ENCODE assay signal across 14 cellular contexts in the genomic region with DNA sequence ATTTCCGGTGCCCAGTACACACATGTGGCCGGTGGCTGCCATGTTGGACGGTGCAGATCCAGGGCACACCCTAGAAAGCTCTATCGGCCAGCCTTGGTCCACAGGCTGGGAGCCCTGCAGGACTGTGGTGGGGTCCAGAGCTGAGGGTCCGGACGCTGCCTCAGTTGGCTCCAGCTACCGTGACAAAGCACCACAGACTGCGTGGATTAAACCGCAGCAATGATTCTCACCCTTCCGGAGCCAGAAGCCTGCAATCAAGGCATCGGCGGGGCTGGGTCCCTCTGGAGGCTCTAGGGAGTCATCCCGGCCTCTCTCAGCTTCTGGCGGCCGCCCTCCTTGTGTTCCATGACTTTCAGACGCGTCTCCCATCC. TPM values are rescaled to one million over a fixed set of nuclear protein-coding genes. Genes with fewer than 3 reads are reported as not detected.
A peak's percentile ranks its signal among the peaks of the same experiment; 100 is the strongest.
DNase-seq lines count a peak whose midpoint lies in the region; ATAC-seq and TF ChIP-seq lines count a peak whose summit lies in the region.
"Had no signal": no experiment of that assay in that cellular context is flagged by ENCODE, and none has a peak within 500 bp of the region (broad histone marks: within the 10 kb centered on the region; RNA-seq: fewer than 3 reads in every experiment).

No MANE protein-coding gene starts in this region.

- no peak for TF ChIP-seq POLR2A in suprapubic skin (IDR thresholded peaks at IDR 0.05)

- no peak overlapping the region for H3K4me3 Mint-ChIP-seq in activated naive CD8-positive, alpha-beta T cell treated with anti-CD3 and anti-CD28 coated beads for 36 hours
- H3K4me3 Mint-ChIP-seq in activated naive CD8-positive, alpha-beta T cell treated with anti-CD3 and anti-CD28 coated beads, Interleukin-2, amount 50 U/mL, for 24 hours: no peak overlapping the region
- H3K4me3 Mint-ChIP-seq in nephron progenitor cell: no peak overlapping the region
- H3K4me3 Mint-ChIP-seq: activated T-helper 17 cell treated with anti-CD3 and anti-CD28 coated beads, Interleukin-2, amount 50 U/mL, for 72 hours; CD8-positive, alpha-beta memory T cell had no signal

- 84% methylated on average over 10 of the region's 17 CpGs for WGBS in suprapubic skin

- no peaks in the 10 kb centered on the region for H3K36me3 Mint-ChIP-seq in activated naive CD8-positive, alpha-beta T cell treated with anti-CD3 and anti-CD28 coated beads for 36 hours
- no peaks in the 10 kb centered on the region for H3K36me3 Mint-ChIP-seq in activated naive CD8-positive, alpha-beta T cell treated with anti-CD3 and anti-CD28 coated beads, Interleukin-2, amount 50 U/mL, for 24 hours (ENCODE audit: low read depth)
- H3K36me3 Mint-ChIP-seq in nephron progenitor cell (ENCODE audit: low read depth): no peaks in the 10 kb centered on the region
- H3K36me3 Mint-ChIP-seq: CD8-positive, alpha-beta memory T cell had no signal

- H3K4me1 ChIP-seq in suprapubic skin: peaks cover 21% of the 10 kb centered on the region

- peaks cover 2% of the 10 kb centered on the region for H3K9me3 ChIP-seq in suprapubic skin

- peaks cover 4% of the 10 kb centered on the region for H3K4me1 Mint-ChIP-seq in activated naive CD8-positive, alpha-beta T cell treated with anti-CD3 and anti-CD28 coated beads for 36 hours
- H3K4me1 Mint-ChIP-seq in activated naive CD8-positive, alpha-beta T cell treated with anti-CD3 and anti-CD28 coated beads, Interleukin-2, amount 50 U/mL, for 24 hours: peaks cover 12% of the 10 kb centered on the region
- H3K4me1 Mint-ChIP-seq in nephron progenitor cell: peaks cover 60% of the 10 kb centered on the region

- TF ChIP-seq CTCF in dorsolateral prefrontal cortex (IDR thresholded peaks at IDR 0.05 in 54 of 56, conservative IDR thresholded peaks at IDR 0.05 in 2 of 56; ENCODE audit: low read depth in 1 of 56, partially characterized antibody in 56 of 56) (no peak), nephron progenitor cell (IDR thresholded peaks at IDR 0.05) (no peak), suprapubic skin (IDR thresholded peaks at IDR 0.05) (no peak)

- H3K27ac ChIP-seq in dorsolateral prefrontal cortex (peak overlapping the region in 1 of 59 donors; percentile 22), suprapubic skin (no peak overlapping the region)
- H3K27ac ChIP-seq: WERI-Rb-1 had no signal

- intact Hi-C loops in dorsolateral prefrontal cortex (cut with DNase I): no loop called here

- H3K4me3 ChIP-seq in dorsolateral prefrontal cortex (no peak overlapping the region), suprapubic skin (no peak overlapping the region)
- H3K4me3 ChIP-seq: stomach had no signal

- DNase-seq in activated naive CD8-positive, alpha-beta T cell treated with anti-CD3 and anti-CD28 coated beads for 36 hours: peak; percentile 0
- no peak for DNase-seq in activated naive CD8-positive, alpha-beta T cell treated with anti-CD3 and anti-CD28 coated beads, Interleukin-2, amount 50 U/mL, for 24 hours
- DNase-seq in dorsolateral prefrontal cortex (peak in 7 of 10 donors; percentile 2 to 36 (median 24)), nephron progenitor cell (no peak), suprapubic skin (ENCODE audit: low spot score in 2 of 2) (peak; percentile 39 to 75), COR-L47 (lab: John Stamatoyannopoulos, UW) (no peak), NCI-H446 (lab: John Stamatoyannopoulos, UW) (no peak)
- DNase-seq: NCI-H1436 treated with DMSO at 0.1 percent for 48 hours, RPMI8226, WERI-Rb-1 had no signal

- no peak for TF ChIP-seq EP300 in suprapubic skin (IDR thresholded peaks at IDR 0.05)

- no peak for ATAC-seq in activated naive CD8-positive, alpha-beta T cell treated with anti-CD3 and anti-CD28 coated beads, Interleukin-2, amount 50 U/mL, for 24 hours
- no peak for ATAC-seq in HG03159 (IDR thresholded peaks at IDR 0.05; ENCODE audit: unreplicated experiment)

- H3K27me3 ChIP-seq in dorsolateral prefrontal cortex (peaks cover 0 to 4% (median 0%) of the 10 kb centered on the region in 45 donors), suprapubic skin (no peaks in the 10 kb centered on the region)
- H3K27me3 ChIP-seq: stomach had no signal

- H3K9me3 Mint-ChIP-seq in activated naive CD8-positive, alpha-beta T cell treated with anti-CD3 and anti-CD28 coated beads for 36 hours: peaks cover 13% of the 10 kb centered on the region
- H3K9me3 Mint-ChIP-seq in activated naive CD8-positive, alpha-beta T cell treated with anti-CD3 and anti-CD28 coated beads, Interleukin-2, amount 50 U/mL, for 24 hours: peaks cover 17% of the 10 kb centered on the region
- peaks cover 24% of the 10 kb centered on the region for H3K9me3 Mint-ChIP-seq in nephron progenitor cell

- H3K27ac Mint-ChIP-seq in activated naive CD8-positive, alpha-beta T cell treated with anti-CD3 and anti-CD28 coated beads for 36 hours: no peak overlapping the region
- no peak overlapping the region for H3K27ac Mint-ChIP-seq in activated naive CD8-positive, alpha-beta T cell treated with anti-CD3 and anti-CD28 coated beads, Interleukin-2, amount 50 U/mL, for 24 hours
- peak overlapping the region; percentile 36 for H3K27ac Mint-ChIP-seq in nephron progenitor cell

- no peaks in the 10 kb centered on the region for H3K27me3 Mint-ChIP-seq in activated naive CD8-positive, alpha-beta T cell treated with anti-CD3 and anti-CD28 coated beads for 36 hours
- no peaks in the 10 kb centered on the region for H3K27me3 Mint-ChIP-seq in activated naive CD8-positive, alpha-beta T cell treated with anti-CD3 and anti-CD28 coated beads, Interleukin-2, amount 50 U/mL, for 24 hours
- H3K27me3 Mint-ChIP-seq in nephron progenitor cell (ENCODE audit: low read depth, poor library complexity): peaks cover 13% of the 10 kb centered on the region
- H3K27me3 Mint-ChIP-seq: activated T-helper 17 cell treated with anti-CD3 and anti-CD28 coated beads, Interleukin-2, amount 50 U/mL, for 72 hours had no signal

- H3K36me3 ChIP-seq in suprapubic skin: no peaks in the 10 kb centered on the region
- H3K36me3 ChIP-seq: stomach, WERI-Rb-1 had no signal

RNA-seq across cellular contexts. Expression of a gene that starts 50.1 kb away (rescaled TPM):
- total RNA-seq in activated naive CD8-positive, alpha-beta T cell treated with anti-CD3 and anti-CD28 coated beads for 36 hours: 1 to 10 TPM; 3.3 to 4.1 TPM
- 100 to 1,000 TPM in 1 of 120 experiments, 10 to 100 TPM in 119; 30.5 to 103 (median 48.6) TPM for total RNA-seq in dorsolateral prefrontal cortex
- 10 to 100 TPM; 16.2 to 41.6 (median 22.0) TPM for total RNA-seq in suprapubic skin

Comparison
In these comparisons a context has a peak if more than half of its experiments do, and no peak if none do; other contexts are left out.
1. DNase-seq: peak in activated naive CD8-positive, alpha-beta T cell treated with anti-CD3 and anti-CD28 coated beads for 36 hours (single experiment), dorsolateral prefrontal cortex (7 of 10) and suprapubic skin (2 of 2); none in activated naive CD8-positive, alpha-beta T cell treated with anti-CD3 and anti-CD28 coated beads, Interleukin-2, amount 50 U/mL, for 24 hours (single experiment), nephron progenitor cell (single experiment), COR-L47 (single experiment) and NCI-H446 (0 of 2).